ENCODE assay signal across 8 cellular contexts in the genomic region with DNA sequence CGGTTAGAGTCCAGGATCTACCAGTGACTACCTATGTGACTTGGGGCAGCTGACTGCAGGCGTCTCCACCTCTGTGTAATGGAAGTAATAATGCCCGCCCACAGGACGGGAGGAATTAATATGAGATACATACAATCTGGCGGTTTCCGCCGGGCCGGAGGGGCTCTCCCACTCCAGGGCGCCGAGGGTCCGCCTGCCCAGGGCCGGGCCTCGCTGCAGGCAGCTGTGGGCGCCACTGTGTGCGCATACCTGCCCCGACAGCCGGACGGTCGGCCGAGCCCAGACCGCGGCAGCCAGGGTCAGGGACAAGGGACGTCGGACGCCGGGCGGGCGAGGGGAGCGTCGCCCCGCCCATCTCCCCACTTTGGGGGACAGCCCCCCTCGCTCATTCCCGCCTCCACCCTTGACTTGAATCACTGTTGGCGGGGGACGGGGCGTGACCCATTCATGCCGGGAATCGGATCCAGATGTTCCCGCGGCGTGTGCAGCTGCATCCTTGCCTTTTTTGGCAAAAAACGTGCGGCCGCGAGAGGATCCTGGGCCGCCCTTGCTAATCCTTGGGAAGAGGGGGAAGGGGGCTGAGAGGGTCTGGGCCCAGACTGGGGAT. TPM values are rescaled to one million over a fixed set of nuclear protein-coding genes. Genes with fewer than 3 reads are reported as not detected.
A peak's percentile ranks its signal among the peaks of the same experiment; 100 is the strongest.
DNase-seq lines count a peak whose midpoint lies in the region; ATAC-seq and TF ChIP-seq lines count a peak whose summit lies in the region.

No MANE protein-coding gene starts in this region.

- DNase-seq in RPMI7951 (ENCODE audit: low read depth) (peak; percentile 82), endothelial cell (ENCODE audit: low spot score) (peak; percentile 47), mesenteric fat pad (ENCODE audit: low spot score) (peak; percentile 94), upper lobe of right lung (peak; percentile 85), KG1 (lab: John Stamatoyannopoulos, UW) (no peak), NCI-H2227 treated with DMSO at 0.1 percent for 48 hours (lab: John Stamatoyannopoulos, UW) (no peak)

- H3K36me3 ChIP-seq in upper lobe of right lung, result peaks cover 15% of the 10 kb centered on the region

- no peaks in the 10 kb centered on the region for H3K27me3 ChIP-seq in upper lobe of right lung

- H3K4me3 ChIP-seq in upper lobe of right lung, result peak overlapping the region; percentile 58

- peaks cover 15% of the 10 kb centered on the region for H3K27me3 Mint-ChIP-seq in endothelial cell (ENCODE audit: unreplicated experiment)

- H3K4me3 Mint-ChIP-seq in endothelial cell (ENCODE audit: unreplicated experiment), result no peak overlapping the region

- peaks cover 48% of the 10 kb centered on the region for H3K4me1 Mint-ChIP-seq in endothelial cell (ENCODE audit: unreplicated experiment)

- no peak for TF ChIP-seq CTCF in endothelial cell (IDR thresholded peaks at IDR 0.05; ENCODE audit: unreplicated experiment)
- no peak for TF ChIP-seq CTCF in upper lobe of right lung (IDR thresholded peaks at IDR 0.05)

- peak; percentile 65 for TF ChIP-seq POLR2A in GM18526 (IDR thresholded peaks at IDR 0.05; ENCODE audit: extremely low read depth, insufficient read length)

- peaks cover 35% of the 10 kb centered on the region for H3K36me3 Mint-ChIP-seq in endothelial cell (ENCODE audit: low read depth, unreplicated experiment)

- ATAC-seq in upper lobe of right lung (peak; percentile 79), HG02884 (IDR thresholded peaks at IDR 0.05; ENCODE audit: unreplicated experiment) (no peak)

- peak overlapping the region; percentile 84 for H3K27ac ChIP-seq in upper lobe of right lung

- peak overlapping the region; percentile 48 for H3K27ac Mint-ChIP-seq in endothelial cell (ENCODE audit: unreplicated experiment)

- H3K9me3 ChIP-seq in upper lobe of right lung, result no peaks in the 10 kb centered on the region

- H3K9me3 Mint-ChIP-seq in endothelial cell (ENCODE audit: unreplicated experiment), result no peaks in the 10 kb centered on the region

- intact Hi-C loops in upper lobe of right lung (cut with DNase I), result no loop called here

- peaks cover 41% of the 10 kb centered on the region for H3K4me1 ChIP-seq in upper lobe of right lung

RNA-seq across cellular contexts. Expression of a gene that starts 6.1 kb away (rescaled TPM):
- total RNA-seq in RPMI7951 (2014; rRNA removed; shearing (Covaris generic)), result 139 TPM in 2 replicates
- total RNA-seq in endothelial cell (ENCODE audit: unreplicated experiment) (59.2 TPM), mesenteric fat pad (46.7 TPM), upper lobe of right lung (48.7 TPM)

RNA-seq across cellular contexts. Expression of a gene that starts 9.4 kb away (rescaled TPM):
- 14.3 and 23.9 TPM in 2 replicates for total RNA-seq in RPMI7951 (2014; rRNA removed; shearing (Covaris generic))
- 142 TPM for total RNA-seq in endothelial cell (ENCODE audit: unreplicated experiment)
- total RNA-seq in mesenteric fat pad, result 13.6 TPM
- 22.4 TPM for total RNA-seq in upper lobe of right lung

RNA-seq across cellular contexts. Expression of a gene that starts 16.7 kb away (rescaled TPM):
- total RNA-seq in RPMI7951 (2014; rRNA removed; shearing (Covaris generic)), result 63.1 and 72.9 TPM in 2 replicates
- total RNA-seq in endothelial cell (ENCODE audit: unreplicated experiment) (44.7 TPM), mesenteric fat pad (35.3 TPM), upper lobe of right lung (29.1 TPM)

RNA-seq across cellular contexts. Expression of a gene that starts 49.0 kb away (rescaled TPM):
- 13.4 and 14.1 TPM in 2 replicates for total RNA-seq in RPMI7951 (2014; rRNA removed; shearing (Covaris generic))
- total RNA-seq in endothelial cell (ENCODE audit: unreplicated experiment) (18.4 TPM), mesenteric fat pad (28.8 TPM), upper lobe of right lung (44.8 TPM)

RNA-seq across cellular contexts. Expression of a gene that starts 50.7 kb away (rescaled TPM):
- total RNA-seq in RPMI7951 (2014; rRNA removed; shearing (Covaris generic)), result not detected in 2 replicates
- total RNA-seq in endothelial cell (ENCODE audit: unreplicated experiment) (1.2 TPM), mesenteric fat pad (0.19 TPM), upper lobe of right lung (not detected)

Comparison
In these comparisons a context has a peak if more than half of its experiments do, and no peak if none do; other contexts are left out.
1. DNase-seq: peak in RPMI7951 (single experiment), endothelial cell (single experiment), mesenteric fat pad (single experiment) and upper lobe of right lung (single experiment); none in KG1 (single experiment) and NCI-H2227 treated with DMSO at 0.1 percent for 48 hours (single experiment).